8 cellular contexts compared by ENCODE assay signal in genomic region chr12:132710422-132711168, GRCh38. TPM values are rescaled to one million over a fixed set of nuclear protein-coding genes. Genes with fewer than 3 reads are reported as not detected.
DNase-seq lines count a peak whose midpoint lies in the region; ATAC-seq and TF ChIP-seq lines count a peak whose summit lies in the region.

Gene PGAM5, plus strand, starts transcription at chr12:132710842. Its CDS starts 35 bp downstream, at chr12:132710877.

- no peaks in the 10 kb centered on the region for H3K9me2 ChIP-seq in PC-3 (replicated peaks; ENCODE audit: low read length)

- ATAC-seq in GM21619 (IDR thresholded peaks at IDR 0.05; ENCODE audit: unreplicated experiment) (peak; percentile 82), PC-3 (peak; percentile 86)

- intact Hi-C loops in PC-3 (cut with micrococcal nuclease) = loop anchor here (5.0 kb wide), 1 partner anchor 52 kb away; the partner anchor contains the start of gene ANKLE2

- TF ChIP-seq CTCF in PC-3 (conservative IDR thresholded peaks at IDR 0.05; ENCODE audit: low read depth, low read length) = no peak

- H3K4me3 ChIP-seq in PC-3 (ENCODE audit: low read length) (peak within 1 kb of the TSS; percentile 94), esophagus (ENCODE audit: low read depth in 1 of 2, low read length in 2 of 2) (peak within 1 kb of the TSS; percentile 90), muscle layer of colon (ENCODE audit: low read depth in 1 of 2, low read length in 2 of 2) (peak within 1 kb of the TSS; percentile 45 to 87)

- H3K36me3 ChIP-seq in PC-3 (ENCODE audit: low read depth, low read length) (peaks cover 11% of the 10 kb centered on the region), esophagus (ENCODE audit: control insufficient read depth in 2 of 2, insufficient read depth in 2 of 2, low read length in 1 of 2) (peaks cover 0 to 7% of the 10 kb centered on the region in 2 donors), muscle layer of colon (ENCODE audit: insufficient read depth, low read length) (peaks cover 7% of the 10 kb centered on the region)

- POLR2A ChIA-PET in PC-3 (lab: Charles Lee; ENCODE audit: unreplicated experiment) = no interaction called here

- H3F3A ChIP-seq in PC-3 (ENCODE audit: low read length, unreplicated experiment) = no peaks in the 10 kb centered on the region

- peaks cover 0 to 15% (median 8%) of the 10 kb centered on the region in 3 donors for H3K4me1 Mint-ChIP-seq in IgD-negative memory B cell

- peak within 1 kb of the TSS; percentile 91 to 96 (median 93) for H3K4me3 Mint-ChIP-seq in IgD-negative memory B cell

- H4K20me1 ChIP-seq in PC-3 (ENCODE audit: low read length) = peaks cover 23% of the 10 kb centered on the region

- peak within 1 kb of the TSS; percentile 96 for H2AFZ ChIP-seq in PC-3 (ENCODE audit: low read length)

- H3K9ac ChIP-seq in PC-3 (ENCODE audit: low read length) (peak within 1 kb of the TSS; percentile 97), muscle layer of colon (ENCODE audit: low read length) (peak within 1 kb of the TSS; percentile 65)

- H3K27ac Mint-ChIP-seq in IgD-negative memory B cell = peak within 1 kb of the TSS; percentile 88 to 98 (median 96)

- CTCF ChIA-PET in PC-3 (lab: Charles Lee) = no interaction called here

- H3K27ac ChIP-seq in PC-3 (ENCODE audit: low read length) = peak within 1 kb of the TSS; percentile 56
- peak within 1 kb of the TSS; percentile 79 to 80 for H3K27ac ChIP-seq in esophagus (ENCODE audit: low read depth in 2 of 2, low read length in 1 of 2)
- H3K27ac ChIP-seq in muscle layer of colon (ENCODE audit: low read depth, low read length) = peak within 1 kb of the TSS; percentile 61

- H3K4me1 ChIP-seq in PC-3 (ENCODE audit: insufficient read depth, low read length) (0 out of 2 replicates have a peak, but pooled peaks cover 12% of the 10 kb centered on the region), esophagus (ENCODE audit: control insufficient read depth in 2 of 2, insufficient read depth in 2 of 2, low read length in 1 of 2) (no peaks in the 10 kb centered on the region), muscle layer of colon (ENCODE audit: insufficient read depth, low read length) (peaks cover 7% of the 10 kb centered on the region)

- H3K4me2 ChIP-seq in PC-3 (ENCODE audit: low read length) = peak within 1 kb of the TSS; percentile 93

- H3K36me3 Mint-ChIP-seq in IgD-negative memory B cell = peaks cover 2% of the 10 kb centered on the region

- peaks cover 55% of the 10 kb centered on the region for H3K79me2 ChIP-seq in PC-3 (ENCODE audit: low read length)

- no peaks in the 10 kb centered on the region for H3K27me3 Mint-ChIP-seq in IgD-negative memory B cell

- BruUV-seq in PC-3 (replicated peaks; lab: Mats Ljungman, UMichigan) = no TSS peak

- DNase-seq in DMS53 (lab: John Stamatoyannopoulos, UW) = peak; percentile 98
- DNase-seq in PC-3 = peak; percentile 95
- DNase-seq in activated T-cell treated with anti-CD3 and anti-CD28 coated beads for 48 hours (ENCODE audit: low read depth) = peak; percentile 90
- DNase-seq in stimulated activated CD8-positive, alpha-beta memory T cell treated with anti-CD3 and anti-CD28 coated beads, Interleukin-7, amount 100 ng/mL, for 1 hour (ENCODE audit: low read depth in 2 of 2) = peak; percentile 76 to 79

- H3K9me3 Mint-ChIP-seq in IgD-negative memory B cell = peaks cover 0 to 13% (median 7%) of the 10 kb centered on the region in 3 donors

- H3K27me3 ChIP-seq in PC-3 (ENCODE audit: low read length) (no peaks in the 10 kb centered on the region), esophagus (ENCODE audit: control insufficient read depth in 1 of 2, insufficient read depth in 2 of 2, low read length in 2 of 2) (no peaks in the 10 kb centered on the region), muscle layer of colon (ENCODE audit: control insufficient read depth in 1 of 2, insufficient read depth in 2 of 2, low read length in 2 of 2) (no peaks in the 10 kb centered on the region)

- H3K9me3 ChIP-seq in PC-3 (ENCODE audit: low read length) = no peaks in the 10 kb centered on the region
- H3K9me3 ChIP-seq in esophagus (ENCODE audit: control insufficient read depth in 2 of 2, insufficient read depth in 1 of 2, low read depth in 1 of 2, low read length in 1 of 2) = no peaks in the 10 kb centered on the region
- no peaks in the 10 kb centered on the region for H3K9me3 ChIP-seq in muscle layer of colon (ENCODE audit: low read length)

- WGBS in esophagus, 2 donors = 1% methylated on average over 74 to 100 of the region's 100 CpGs

RNA-seq across cellular contexts. Expression of gene PGAM5, which starts in this region (rescaled TPM):
- polyA plus RNA-seq in IgD-negative memory B cell (21.4 TPM), esophagus (10 to 100 TPM; 19.1 to 20.5 TPM)
- 135 and 158 TPM in 2 replicates for total RNA-seq in PC-3 (2014; rRNA removed)

Comparison
In these comparisons a context has a peak if more than half of its experiments do, and no peak if none do; other contexts are left out.
1. Peak in every context shown above with its lines: DNase-seq, ATAC-seq, H3K4me3 ChIP-seq and H3K27ac ChIP-seq.